27 cellular contexts compared by ENCODE assay signal in the genomic region with DNA sequence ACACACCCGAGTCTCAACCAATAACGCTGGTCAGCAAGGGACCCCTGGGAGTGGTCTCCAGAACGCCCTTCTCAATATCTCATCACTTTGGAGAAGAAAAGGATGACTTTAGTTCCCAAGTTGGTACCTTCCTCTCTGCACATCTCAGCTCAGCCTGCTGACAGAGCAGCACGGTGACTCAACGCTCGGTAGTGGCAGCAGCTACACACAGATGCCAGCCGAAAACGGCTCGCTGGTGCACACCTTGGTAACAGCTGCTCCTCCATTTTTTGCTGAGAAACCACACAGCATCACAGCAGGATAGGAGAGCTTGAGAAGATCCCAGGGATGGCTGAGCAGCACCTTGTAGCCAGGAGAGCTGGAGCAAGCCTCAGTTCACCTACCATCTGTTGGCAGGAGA.
"Had no signal": no experiment of that assay in that cellular context is flagged by ENCODE, and none has a peak within 500 bp of the region (broad histone marks: within the 10 kb centered on the region; RNA-seq: fewer than 3 reads in every experiment).

No MANE protein-coding gene starts in this region.

- H3K4me3 Mint-ChIP-seq: activated CD8-positive, alpha-beta T cell treated with anti-CD3 and anti-CD28 coated beads, Interleukin-2, amount 10 ng/mL, durations not matched to agents 7 days and 5 days; brain; central memory CD8-positive, alpha-beta T cell; T-helper 1 cell treated with Interleukin-12 subunit alpha and Interleukin-12 subunit beta and Interleukin-4 antibody, amounts not matched to agents 30 μg/mL and 1 μg/mL, for 36 hours; WTC11 had no signal

- DNase-seq: activated CD4-positive, alpha-beta T cell treated with anti-CD3 and anti-CD28 coated beads for 48 hours; activated CD4-positive, alpha-beta T cell treated with anti-CD3 and anti-CD28 coated beads, Interleukin-2, amount 50 U/mL, for 4 hours; activated CD4-positive, CD25-positive, alpha-beta regulatory T cell treated with anti-CD3 and anti-CD28 coated beads, Interleukin-2, amount 50 U/mL, for 72 hours; activated CD8-positive, alpha-beta memory T cell treated with anti-CD3 and anti-CD28 coated beads, Interleukin-2, amount 50 U/mL, for 48 hours; activated CD8-positive, alpha-beta T cell treated with anti-CD3 and anti-CD28 coated beads, Interleukin-2, amount 10 ng/mL, durations not matched to agents 7 days and 5 days; activated naive CD4-positive, alpha-beta T cell treated with anti-CD3 and anti-CD28 coated beads, Interleukin-2, amount 50 U/mL, for 16 hours; activated T-cell treated with anti-CD3 and anti-CD28 coated beads, Interleukin-2, amount 50 U/mL, for 1 hour; amniotic stem cell; Kasumi-1; NCI-H1048; NCI-H146; NCI-H187 treated with DMSO at 0.1 percent for 48 hours; NCI-H2081 treated with DMSO at 0.1 percent for 48 hours; NCI-H345; NCI-H510A; NCI-H526 treated with DMSO at 0.1 percent for 48 hours; NCI-H82; PC-3; SHP77 treated with DMSO at 0.1 percent for 48 hours; T-helper 9 cell had no signal

- H3K27me3 ChIP-seq: ascending aorta had no signal

- H3K36me3 Mint-ChIP-seq: brain, WTC11 had no signal

- H3K4me1 ChIP-seq: ascending aorta had no signal

- H3K27ac Mint-ChIP-seq: activated CD8-positive, alpha-beta T cell treated with anti-CD3 and anti-CD28 coated beads, Interleukin-2, amount 10 ng/mL, durations not matched to agents 7 days and 5 days; T-helper 1 cell treated with Interleukin-12 subunit alpha and Interleukin-12 subunit beta and Interleukin-4 antibody, amounts not matched to agents 30 μg/mL and 1 μg/mL, for 36 hours; WTC11 had no signal

- H3K9me3 ChIP-seq: ascending aorta had no signal

- H3K9me3 Mint-ChIP-seq: T-helper 1 cell treated with Interleukin-12 subunit alpha and Interleukin-12 subunit beta and Interleukin-4 antibody, amounts not matched to agents 30 μg/mL and 1 μg/mL, for 36 hours had no signal

- H3K36me3 ChIP-seq: ascending aorta had no signal

- H3K4me1 Mint-ChIP-seq: brain; central memory CD8-positive, alpha-beta T cell had no signal

- ATAC-seq: activated CD8-positive, alpha-beta T cell treated with anti-CD3 and anti-CD28 coated beads, Interleukin-2, amount 10 ng/mL, durations not matched to agents 7 days and 5 days; K562; PC-3; WTC11 had no signal

- FAIRE-seq: K562, RCC 7860 had no signal

- H3K4me3 ChIP-seq: K562 had no signal
